In genomic region chr6:33622456-33623431, GRCh38 we compare ENCODE assay signal across 8 cellular contexts. TPM values are rescaled to one million over a fixed set of nuclear protein-coding genes. Genes with fewer than 3 reads are reported as not detected.
DNase-seq lines count a peak whose midpoint lies in the region; ATAC-seq and TF ChIP-seq lines count a peak whose summit lies in the region.

No MANE protein-coding gene starts in this region.

- peaks cover 51% of the 10 kb centered on the region for H3K4me1 ChIP-seq in CD4-positive, alpha-beta memory T cell (ENCODE audit: insufficient read depth, low read length)
- peaks cover 17% of the 10 kb centered on the region for H3K4me1 ChIP-seq in colonic mucosa
- H3K4me1 ChIP-seq in naive thymus-derived CD4-positive, alpha-beta T cell (ENCODE audit: control insufficient read depth in 2 of 2, insufficient read depth in 2 of 2, low read length in 2 of 2), result peaks cover 9 to 29% of the 10 kb centered on the region in 2 donors

- peaks cover 39 to 69% (median 50%) of the 10 kb centered on the region in 4 donors for H3K4me1 Mint-ChIP-seq in CD4-positive, alpha-beta memory T cell
- peaks cover 29 to 73% (median 62%) of the 10 kb centered on the region in 7 donors for H3K4me1 Mint-ChIP-seq in naive thymus-derived CD4-positive, alpha-beta T cell

- POLR2A ChIA-PET in CD4-positive, alpha-beta memory T cell (lab: Charles Lee; ENCODE audit: partially characterized antibody), result interaction anchor here (1.1 to 4.4 kb wide), 14 partner anchors 10 to 278 kb away, joined by 3 to 44 read pairs (median 10); partner anchors contain the start of genes BAK1 and UQCC2
- POLR2A ChIA-PET in naive thymus-derived CD4-positive, alpha-beta T cell (lab: Charles Lee), result interaction anchor here (0.9 to 3.0 kb wide), 6 partner anchors 12 to 74 kb away, joined by 3 to 19 read pairs (median 5); no protein-coding TSS in a partner anchor

- H3K9me3 Mint-ChIP-seq in CD4-positive, alpha-beta memory T cell, result no peaks in the 10 kb centered on the region
- no peaks in the 10 kb centered on the region for H3K9me3 Mint-ChIP-seq in naive thymus-derived CD4-positive, alpha-beta T cell

- no peak for ATAC-seq in naive thymus-derived CD4-positive, alpha-beta T cell
- no peak for ATAC-seq in HG03108 (IDR thresholded peaks at IDR 0.05; ENCODE audit: unreplicated experiment)
- ATAC-seq in HG02623 (IDR thresholded peaks at IDR 0.05; ENCODE audit: unreplicated experiment), result no peak
- no peak for ATAC-seq in HG03196 (IDR thresholded peaks at IDR 0.05; ENCODE audit: unreplicated experiment)

- peaks cover 0 to 30% of the 10 kb centered on the region in 2 donors for H3K36me3 Mint-ChIP-seq in CD4-positive, alpha-beta memory T cell
- H3K36me3 Mint-ChIP-seq in naive thymus-derived CD4-positive, alpha-beta T cell, result peaks cover 0 to 7% (median 0%) of the 10 kb centered on the region in 5 donors

- CTCF ChIA-PET in CD4-positive, alpha-beta memory T cell (lab: Charles Lee; ENCODE audit: partially characterized antibody), result interaction anchor here (1.2 to 3.2 kb wide), 4 partner anchors 9 to 80 kb away, joined by 4 to 24 read pairs (median 13); no protein-coding TSS in a partner anchor
- CTCF ChIA-PET in naive thymus-derived CD4-positive, alpha-beta T cell (lab: Charles Lee), result interaction anchor here (1.7 to 2.4 kb wide), 2 partner anchors 10 to 35 kb away, joined by 4 to 7 read pairs; no protein-coding TSS in a partner anchor

- intact Hi-C loops in CD4-positive, alpha-beta memory T cell (cut with micrococcal nuclease), result no loop called here
- intact Hi-C loops in colonic mucosa (cut with DNase I), result no loop called here
- intact Hi-C loops in naive thymus-derived CD4-positive, alpha-beta T cell (cut with micrococcal nuclease), result loop anchor here (5.0 to 10.0 kb wide), 4 partner anchors 162 to 612 kb away; partner anchors contain the start of genes HMGA1 (in 1 of the 2), LEMD2 (in 1 of the 2) and PHF1 (in 1 of the 2)

- H3K27ac ChIP-seq in CD4-positive, alpha-beta memory T cell (ENCODE audit: low read depth, low read length), result peak overlapping the region; percentile 92
- H3K27ac ChIP-seq in KOPT-K1 (ENCODE audit: low read depth, low read length, poor library complexity, severe bottlenecking) (peak overlapping the region; percentile 83), colonic mucosa (peak overlapping the region; percentile 97)
- peak overlapping the region; percentile 97 for H3K27ac ChIP-seq in naive thymus-derived CD4-positive, alpha-beta T cell (ENCODE audit: low read depth, low read length)

- no peaks in the 10 kb centered on the region for H3K27me3 Mint-ChIP-seq in CD4-positive, alpha-beta memory T cell
- H3K27me3 Mint-ChIP-seq in naive thymus-derived CD4-positive, alpha-beta T cell, result peaks cover 0 to 2% (median 0%) of the 10 kb centered on the region in 5 donors

- H3K9ac ChIP-seq in colonic mucosa (ENCODE audit: low read depth in 2 of 2, low read length in 2 of 2), result peak overlapping the region; percentile 96 to 97

- no peak for TF ChIP-seq CTCF in colonic mucosa (IDR thresholded peaks at IDR 0.05)

- peak overlapping the region; percentile 87 to 97 (median 94) for H3K27ac Mint-ChIP-seq in CD4-positive, alpha-beta memory T cell
- H3K27ac Mint-ChIP-seq in naive thymus-derived CD4-positive, alpha-beta T cell, result peak overlapping the region; percentile 81 to 94 (median 87)

- DNase-seq in CD4-positive, alpha-beta memory T cell, result no peak
- DNase-seq in colonic mucosa, result peak; percentile 72
- no peak for DNase-seq in naive thymus-derived CD4-positive, alpha-beta T cell
- DNase-seq in activated CD4-positive, CD25-positive, alpha-beta regulatory T cell (lab: John Stamatoyannopoulos, UW), result no peak

- H3K27me3 ChIP-seq in CD4-positive, alpha-beta memory T cell (ENCODE audit: insufficient read depth, low read length), result no peaks in the 10 kb centered on the region
- H3K27me3 ChIP-seq in colonic mucosa, result no peaks in the 10 kb centered on the region
- no peaks in the 10 kb centered on the region for H3K27me3 ChIP-seq in naive thymus-derived CD4-positive, alpha-beta T cell (ENCODE audit: control insufficient read depth in 2 of 2, insufficient read depth in 2 of 2, low read length in 2 of 2)

- H3K9me3 ChIP-seq in CD4-positive, alpha-beta memory T cell (ENCODE audit: control insufficient read depth in 1 of 2, low read length in 2 of 2), result no peaks in the 10 kb centered on the region
- H3K9me3 ChIP-seq in KOPT-K1 (ENCODE audit: insufficient read depth, low read length, poor library complexity, severe bottlenecking) (no peaks in the 10 kb centered on the region), colonic mucosa (no peaks in the 10 kb centered on the region)
- H3K9me3 ChIP-seq in naive thymus-derived CD4-positive, alpha-beta T cell (ENCODE audit: control insufficient read depth in 2 of 3, low read length in 3 of 3), result no peaks in the 10 kb centered on the region

- no peaks in the 10 kb centered on the region for H3K36me3 ChIP-seq in CD4-positive, alpha-beta memory T cell (ENCODE audit: insufficient read depth, low read length)
- H3K36me3 ChIP-seq in KOPT-K1 (ENCODE audit: insufficient read depth, low read length) (peaks cover 49% of the 10 kb centered on the region), colonic mucosa (no peaks in the 10 kb centered on the region)
- H3K36me3 ChIP-seq in naive thymus-derived CD4-positive, alpha-beta T cell (ENCODE audit: control insufficient read depth in 2 of 3, insufficient read depth in 3 of 3, low read length in 3 of 3), result peaks cover 0 to 22% (median 0%) of the 10 kb centered on the region in 3 experiments

- H3K4me3 Mint-ChIP-seq in CD4-positive, alpha-beta memory T cell, result peak overlapping the region; percentile 89 to 96 (median 94)
- H3K4me3 Mint-ChIP-seq in naive thymus-derived CD4-positive, alpha-beta T cell, result peak overlapping the region; percentile 88 to 97 (median 90)

- H3K4me3 ChIP-seq in CD4-positive, alpha-beta memory T cell (ENCODE audit: low read length in 2 of 2), result peak overlapping the region; percentile 18 to 88
- H3K4me3 ChIP-seq in colonic mucosa, result peak overlapping the region; percentile 85
- H3K4me3 ChIP-seq in naive thymus-derived CD4-positive, alpha-beta T cell (ENCODE audit: low read length), result peak overlapping the region; percentile 66

RNA-seq across cellular contexts. Expression of gene ITPR3, which starts 1.6 kb away (rescaled TPM):
- total RNA-seq in CD4-positive, alpha-beta memory T cell, result 10 to 100 TPM; 71.2 to 72.4 TPM
- 1 to 10 TPM in 1 of 2 donors, under 1 TPM in 1; 0.55 to 8.1 TPM for polyA plus RNA-seq in CD4-positive, alpha-beta memory T cell
- total RNA-seq in colonic mucosa, result 100 to 1,000 TPM in 1 of 2 donors, 10 to 100 TPM in 1; 86.2 to 119 TPM
- total RNA-seq in naive thymus-derived CD4-positive, alpha-beta T cell, result 10 to 100 TPM; 35.6 to 65.7 (median 47.7) TPM
- 1 to 10 TPM; 1.7 to 7.3 TPM for polyA plus RNA-seq in naive thymus-derived CD4-positive, alpha-beta T cell

RNA-seq across cellular contexts. Expression of gene BAK1, which starts 42.7 kb away (rescaled TPM):
- 10 to 100 TPM; 26.2 to 27.2 TPM for total RNA-seq in CD4-positive, alpha-beta memory T cell
- 10 to 100 TPM; 28.1 to 41.6 TPM for polyA plus RNA-seq in CD4-positive, alpha-beta memory T cell
- total RNA-seq in colonic mucosa, result 10 to 100 TPM; 72.1 to 76.6 TPM
- total RNA-seq in naive thymus-derived CD4-positive, alpha-beta T cell, result 10 to 100 TPM; 16.9 to 78.8 (median 22.0) TPM
- 10 to 100 TPM in 1 of 2 donors, 1 to 10 TPM in 1; 9.6 to 21.7 TPM for polyA plus RNA-seq in naive thymus-derived CD4-positive, alpha-beta T cell

Comparison
In these comparisons a context has a peak if more than half of its experiments do, and no peak if none do; other contexts are left out.
1. intact Hi-C loops: an anchor here in naive thymus-derived CD4-positive, alpha-beta T cell (5.0 to 10.0 kb wide); none called in CD4-positive, alpha-beta memory T cell and colonic mucosa.